ENCODE assay signal across 1 cellular context in genomic region chr1:8740034-8740449, GRCh38.
A peak's percentile ranks its signal among the peaks of the same experiment; 100 is the strongest.
TF ChIP-seq lines count a peak whose summit lies in the region.

No MANE protein-coding gene starts in this region.

TF ChIP-seq in HepG2, 621 proteins besides CTCF, POLR2A, EP300 and RAD21 (continued from another document and continues in another):
- peak; percentile 59; the same call in 1 of the 2 replicates for TF ChIP-seq ZNF646 (CRISPR knock-in tag; IDR thresholded peaks at IDR 0.05)
- TF ChIP-seq STAT6 (CRISPR knock-in tag; IDR thresholded peaks at IDR 0.05; ENCODE audit: borderline replicate concordance), result no peak
- no peak for TF ChIP-seq ZNF510 (CRISPR knock-in tag; IDR thresholded peaks at IDR 0.05; ENCODE audit: low read depth)
- no peak for TF ChIP-seq ZNF225 (CRISPR knock-in tag; IDR thresholded peaks at IDR 0.05)
- TF ChIP-seq GATAD2A (CRISPR knock-in tag; IDR thresholded peaks at IDR 0.05), result peak; percentile 99
- no peak for TF ChIP-seq ZNF33B (CRISPR knock-in tag; IDR thresholded peaks at IDR 0.05)
- TF ChIP-seq ZNF329 (CRISPR knock-in tag; IDR thresholded peaks at IDR 0.05; ENCODE audit: low read depth), result no peak
- no peak for TF ChIP-seq ZFP62 (CRISPR knock-in tag; IDR thresholded peaks at IDR 0.05)
- no peak for TF ChIP-seq ZNF83 (CRISPR knock-in tag; IDR thresholded peaks at IDR 0.05; ENCODE audit: borderline replicate concordance)
- no peak for TF ChIP-seq THYN1 (CRISPR knock-in tag; IDR thresholded peaks at IDR 0.05; ENCODE audit: borderline replicate concordance, low read depth)
- TF ChIP-seq KLF12 (CRISPR knock-in tag; IDR thresholded peaks at IDR 0.05; ENCODE audit: borderline replicate concordance), result no peak
- TF ChIP-seq GFI1 (CRISPR knock-in tag; IDR thresholded peaks at IDR 0.05; ENCODE audit: borderline replicate concordance), result no peak
- TF ChIP-seq SNAPC5 (CRISPR knock-in tag; IDR thresholded peaks at IDR 0.05; ENCODE audit: borderline replicate concordance), result no peak
- TF ChIP-seq ZNF232 (CRISPR knock-in tag; IDR thresholded peaks at IDR 0.05; ENCODE audit: borderline replicate concordance), result no peak
- no peak for TF ChIP-seq ZNF740 (CRISPR knock-in tag; IDR thresholded peaks at IDR 0.05)
- TF ChIP-seq TOE1 (CRISPR knock-in tag; IDR thresholded peaks at IDR 0.05), result no peak
- no peak for TF ChIP-seq SMAD9 (CRISPR knock-in tag; IDR thresholded peaks at IDR 0.05)
- no peak for TF ChIP-seq SOX6 (IDR thresholded peaks at IDR 0.05)
- peak; percentile 91 for TF ChIP-seq SOX6 (CRISPR knock-in tag; IDR thresholded peaks at IDR 0.05)
- TF ChIP-seq ZBTB43 (CRISPR knock-in tag; conservative IDR thresholded peaks at IDR 0.05), result peak; percentile 99
- peak; percentile 68 for TF ChIP-seq TCF7 (IDR thresholded peaks at IDR 0.05; ENCODE audit: low read depth)
- no peak for TF ChIP-seq CREBL2 (CRISPR knock-in tag; IDR thresholded peaks at IDR 0.05; ENCODE audit: borderline replicate concordance)
- peak; percentile 78; the same call in 1 of the 2 replicates for TF ChIP-seq DPF2 (CRISPR knock-in tag; IDR thresholded peaks at IDR 0.05; ENCODE audit: borderline replicate concordance, low read depth)
- 0 out of 2 replicates have a peak, but pooled peaks have one; percentile 32 for TF ChIP-seq SMARCC2 (IDR thresholded peaks at IDR 0.05)
- TF ChIP-seq NFIC (IDR thresholded peaks at IDR 0.05; ENCODE audit: low read length), result peak; percentile 78
- peak; percentile 87 for TF ChIP-seq TBL1XR1 (IDR thresholded peaks at IDR 0.05; ENCODE audit: borderline replicate concordance, low read length, partially characterized antibody)
- TF ChIP-seq ZNF75D (CRISPR knock-in tag; IDR thresholded peaks at IDR 0.05; ENCODE audit: borderline replicate concordance), result no peak
- TF ChIP-seq ZNF317 (CRISPR knock-in tag; IDR thresholded peaks at IDR 0.05), result peak; percentile 67
- TF ChIP-seq ZNF274 (CRISPR knock-in tag; IDR thresholded peaks at IDR 0.05), result no peak
- no peak for TF ChIP-seq ZNF782 (CRISPR knock-in tag; IDR thresholded peaks at IDR 0.05; ENCODE audit: borderline replicate concordance)
- peak; percentile 67; the same call in 1 of the 2 replicates for TF ChIP-seq ZNF792 (CRISPR knock-in tag; IDR thresholded peaks at IDR 0.05)
- no peak for TF ChIP-seq SCMH1 (CRISPR knock-in tag; IDR thresholded peaks at IDR 0.05; ENCODE audit: borderline replicate concordance)
- no peak; the same call in 1 of the 2 replicates for TF ChIP-seq RBAK (CRISPR knock-in tag; IDR thresholded peaks at IDR 0.05)
- TF ChIP-seq ZNF432 (CRISPR knock-in tag; IDR thresholded peaks at IDR 0.05; ENCODE audit: borderline replicate concordance), result no peak
- no peak for TF ChIP-seq IKZF1 (IDR thresholded peaks at IDR 0.05)
- no peak for TF ChIP-seq ZEB1 (IDR thresholded peaks at IDR 0.05; ENCODE audit: insufficient replicate concordance, low read depth)
- no peak for TF ChIP-seq EZH2 (conservative IDR thresholded peaks at IDR 0.05; ENCODE audit: low read depth, low read length)
- TF ChIP-seq TOPORS (CRISPR knock-in tag; IDR thresholded peaks at IDR 0.05), result no peak
- no peak for TF ChIP-seq REXO4 (CRISPR knock-in tag; IDR thresholded peaks at IDR 0.05; ENCODE audit: borderline replicate concordance)
- TF ChIP-seq KDM6A (CRISPR knock-in tag; IDR thresholded peaks at IDR 0.05; ENCODE audit: low read depth), result no peak
- no peak for TF ChIP-seq ZNF44 (CRISPR knock-in tag; IDR thresholded peaks at IDR 0.05)
- no peak for TF ChIP-seq ZNF7 (CRISPR knock-in tag; IDR thresholded peaks at IDR 0.05)
- no peak for TF ChIP-seq ARNT2 (CRISPR knock-in tag; IDR thresholded peaks at IDR 0.05; ENCODE audit: low read depth)
- TF ChIP-seq ZNF777 (CRISPR knock-in tag; IDR thresholded peaks at IDR 0.05), result no peak
- no peak for TF ChIP-seq SMARCE1 (IDR thresholded peaks at IDR 0.05; ENCODE audit: borderline replicate concordance)
- TF ChIP-seq HMGXB3 (CRISPR knock-in tag; IDR thresholded peaks at IDR 0.05; ENCODE audit: borderline replicate concordance), result 0 out of 2 replicates have a peak, but pooled peaks have one; percentile 34
- no peak for TF ChIP-seq SMAD1 (CRISPR knock-in tag; IDR thresholded peaks at IDR 0.05; ENCODE audit: borderline replicate concordance, low read depth)
- TF ChIP-seq HMGA1 (CRISPR knock-in tag; conservative IDR thresholded peaks at IDR 0.05), result no peak
- peak; percentile 56; the same call in 1 of the 2 replicates for TF ChIP-seq ETV5 (CRISPR knock-in tag; IDR thresholded peaks at IDR 0.05; ENCODE audit: borderline replicate concordance)
- no peak for TF ChIP-seq ZFAT (CRISPR knock-in tag; conservative IDR thresholded peaks at IDR 0.05)
- peak; percentile 34; the same call in 1 of the 2 replicates for TF ChIP-seq TFAP4 (IDR thresholded peaks at IDR 0.05; ENCODE audit: borderline replicate concordance, low read depth)
- no peak for TF ChIP-seq KAT2B (IDR thresholded peaks at IDR 0.05; ENCODE audit: borderline replicate concordance, low read depth, low read length)
- TF ChIP-seq CERS6 (CRISPR knock-in tag; IDR thresholded peaks at IDR 0.05), result no peak
